1 cellular context compared by ENCODE assay signal in genomic region chr6:42453027-42453648, GRCh38.
TF ChIP-seq lines count a peak whose summit lies in the region.

No MANE protein-coding gene starts in this region.

TF ChIP-seq in GM12878, 131 proteins besides CTCF, POLR2A, EP300 and RAD21 (continued from another document):
- TF ChIP-seq, protein P1, sequence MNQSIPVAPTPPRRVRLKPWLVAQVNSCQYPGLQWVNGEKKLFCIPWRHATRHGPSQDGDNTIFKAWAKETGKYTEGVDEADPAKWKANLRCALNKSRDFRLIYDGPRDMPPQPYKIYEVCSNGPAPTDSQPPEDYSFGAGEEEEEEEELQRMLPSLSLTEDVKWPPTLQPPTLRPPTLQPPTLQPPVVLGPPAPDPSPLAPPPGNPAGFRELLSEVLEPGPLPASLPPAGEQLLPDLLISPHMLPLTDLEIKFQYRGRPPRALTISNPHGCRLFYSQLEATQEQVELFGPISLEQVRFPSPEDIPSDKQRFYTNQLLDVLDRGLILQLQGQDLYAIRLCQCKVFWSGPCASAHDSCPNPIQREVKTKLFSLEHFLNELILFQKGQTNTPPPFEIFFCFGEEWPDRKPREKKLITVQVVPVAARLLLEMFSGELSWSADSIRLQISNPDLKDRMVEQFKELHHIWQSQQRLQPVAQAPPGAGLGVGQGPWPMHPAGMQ (IDR thresholded peaks at IDR 0.05; ENCODE audit: borderline replicate concordance), result no peak
- no peak for TF ChIP-seq NRF1 (conservative IDR thresholded peaks at IDR 0.05; ENCODE audit: low read depth, low read length)
- TF ChIP-seq ZZZ3 (IDR thresholded peaks at IDR 0.05; ENCODE audit: control insufficient read depth, insufficient read length, low read depth), result no peak
- TF ChIP-seq DPF2 (IDR thresholded peaks at IDR 0.05), result peak; percentile 71
- TF ChIP-seq SUPT20H (IDR thresholded peaks at IDR 0.05; ENCODE audit: borderline replicate concordance, control insufficient read depth, low read depth, low read length), result no peak
- no peak for TF ChIP-seq RELA (IDR thresholded peaks at IDR 0.05; ENCODE audit: borderline replicate concordance, partially characterized antibody)
- TF ChIP-seq CHD4 (IDR thresholded peaks at IDR 0.05), result no peak
- TF ChIP-seq, protein P2, sequence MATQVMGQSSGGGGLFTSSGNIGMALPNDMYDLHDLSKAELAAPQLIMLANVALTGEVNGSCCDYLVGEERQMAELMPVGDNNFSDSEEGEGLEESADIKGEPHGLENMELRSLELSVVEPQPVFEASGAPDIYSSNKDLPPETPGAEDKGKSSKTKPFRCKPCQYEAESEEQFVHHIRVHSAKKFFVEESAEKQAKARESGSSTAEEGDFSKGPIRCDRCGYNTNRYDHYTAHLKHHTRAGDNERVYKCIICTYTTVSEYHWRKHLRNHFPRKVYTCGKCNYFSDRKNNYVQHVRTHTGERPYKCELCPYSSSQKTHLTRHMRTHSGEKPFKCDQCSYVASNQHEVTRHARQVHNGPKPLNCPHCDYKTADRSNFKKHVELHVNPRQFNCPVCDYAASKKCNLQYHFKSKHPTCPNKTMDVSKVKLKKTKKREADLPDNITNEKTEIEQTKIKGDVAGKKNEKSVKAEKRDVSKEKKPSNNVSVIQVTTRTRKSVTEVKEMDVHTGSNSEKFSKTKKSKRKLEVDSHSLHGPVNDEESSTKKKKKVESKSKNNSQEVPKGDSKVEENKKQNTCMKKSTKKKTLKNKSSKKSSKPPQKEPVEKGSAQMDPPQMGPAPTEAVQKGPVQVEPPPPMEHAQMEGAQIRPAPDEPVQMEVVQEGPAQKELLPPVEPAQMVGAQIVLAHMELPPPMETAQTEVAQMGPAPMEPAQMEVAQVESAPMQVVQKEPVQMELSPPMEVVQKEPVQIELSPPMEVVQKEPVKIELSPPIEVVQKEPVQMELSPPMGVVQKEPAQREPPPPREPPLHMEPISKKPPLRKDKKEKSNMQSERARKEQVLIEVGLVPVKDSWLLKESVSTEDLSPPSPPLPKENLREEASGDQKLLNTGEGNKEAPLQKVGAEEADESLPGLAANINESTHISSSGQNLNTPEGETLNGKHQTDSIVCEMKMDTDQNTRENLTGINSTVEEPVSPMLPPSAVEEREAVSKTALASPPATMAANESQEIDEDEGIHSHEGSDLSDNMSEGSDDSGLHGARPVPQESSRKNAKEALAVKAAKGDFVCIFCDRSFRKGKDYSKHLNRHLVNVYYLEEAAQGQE (IDR thresholded peaks at IDR 0.05; ENCODE audit: low read depth, low read length), result no peak
- TF ChIP-seq ZSCAN29 (IDR thresholded peaks at IDR 0.05), result no peak
- TF ChIP-seq POLR2AphosphoS2 (IDR thresholded peaks at IDR 0.05; ENCODE audit: low read depth, low read length), result no peak
- TF ChIP-seq FOS (IDR thresholded peaks at IDR 0.05; ENCODE audit: borderline replicate concordance, extremely low read depth, insufficient read length), result no peak
- TF ChIP-seq, protein P3, sequence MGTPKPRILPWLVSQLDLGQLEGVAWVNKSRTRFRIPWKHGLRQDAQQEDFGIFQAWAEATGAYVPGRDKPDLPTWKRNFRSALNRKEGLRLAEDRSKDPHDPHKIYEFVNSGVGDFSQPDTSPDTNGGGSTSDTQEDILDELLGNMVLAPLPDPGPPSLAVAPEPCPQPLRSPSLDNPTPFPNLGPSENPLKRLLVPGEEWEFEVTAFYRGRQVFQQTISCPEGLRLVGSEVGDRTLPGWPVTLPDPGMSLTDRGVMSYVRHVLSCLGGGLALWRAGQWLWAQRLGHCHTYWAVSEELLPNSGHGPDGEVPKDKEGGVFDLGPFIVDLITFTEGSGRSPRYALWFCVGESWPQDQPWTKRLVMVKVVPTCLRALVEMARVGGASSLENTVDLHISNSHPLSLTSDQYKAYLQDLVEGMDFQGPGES (IDR thresholded peaks at IDR 0.05), result no peak
- no peak for TF ChIP-seq ZNF384 (IDR thresholded peaks at IDR 0.05; ENCODE audit: borderline replicate concordance, low read depth, low read length)
- TF ChIP-seq ZBTB33 (IDR thresholded peaks at IDR 0.05), result no peak
- TF ChIP-seq PML (IDR thresholded peaks at IDR 0.05; ENCODE audit: low read length), result peak; percentile 31; the same call in 1 of the 2 replicates
- TF ChIP-seq KDM1A (IDR thresholded peaks at IDR 0.05; ENCODE audit: borderline replicate concordance), result no peak
- TF ChIP-seq TCF12 (IDR thresholded peaks at IDR 0.05; ENCODE audit: low read depth, low read length), result peak; percentile 91
- no peak for TF ChIP-seq FOXK2 (IDR thresholded peaks at IDR 0.05)
- peak; percentile 81; the same call in 1 of the 2 replicates for TF ChIP-seq ZNF217 (IDR thresholded peaks at IDR 0.05)
- TF ChIP-seq, protein P4, sequence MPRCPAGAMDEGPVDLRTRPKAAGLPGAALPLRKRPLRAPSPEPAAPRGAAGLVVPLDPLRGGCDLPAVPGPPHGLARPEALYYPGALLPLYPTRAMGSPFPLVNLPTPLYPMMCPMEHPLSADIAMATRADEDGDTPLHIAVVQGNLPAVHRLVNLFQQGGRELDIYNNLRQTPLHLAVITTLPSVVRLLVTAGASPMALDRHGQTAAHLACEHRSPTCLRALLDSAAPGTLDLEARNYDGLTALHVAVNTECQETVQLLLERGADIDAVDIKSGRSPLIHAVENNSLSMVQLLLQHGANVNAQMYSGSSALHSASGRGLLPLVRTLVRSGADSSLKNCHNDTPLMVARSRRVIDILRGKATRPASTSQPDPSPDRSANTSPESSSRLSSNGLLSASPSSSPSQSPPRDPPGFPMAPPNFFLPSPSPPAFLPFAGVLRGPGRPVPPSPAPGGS (IDR thresholded peaks at IDR 0.05; ENCODE audit: borderline replicate concordance, insufficient read depth, low read depth, low read length, poor library complexity, severe bottlenecking), result no peak
- TF ChIP-seq IRF4 (IDR thresholded peaks at IDR 0.05; ENCODE audit: low read depth, low read length), result no peak
- TF ChIP-seq NFYA (IDR thresholded peaks at IDR 0.05; ENCODE audit: borderline replicate concordance, low read depth, low read length), result no peak
- no peak for TF ChIP-seq NBN (IDR thresholded peaks at IDR 0.05)
- TF ChIP-seq CBX5 (IDR thresholded peaks at IDR 0.05; ENCODE audit: low read depth), result no peak
- TF ChIP-seq STAT1 (conservative IDR thresholded peaks at IDR 0.05), result no peak
- no peak for TF ChIP-seq ZNF592 (IDR thresholded peaks at IDR 0.05)
- peak in 1 of 2 experiments; percentile 97; a peak in 2 of 3 replicates for TF ChIP-seq EGR1 (IDR thresholded peaks at IDR 0.05; ENCODE audit: borderline replicate concordance in 1 of 2, low read depth in 2 of 2, low read length in 2 of 2)
- TF ChIP-seq MEF2B (IDR thresholded peaks at IDR 0.05; ENCODE audit: partially characterized antibody, poor library complexity, severe bottlenecking), result no peak
- peak; percentile 57 for TF ChIP-seq MYC (IDR thresholded peaks at IDR 0.05; ENCODE audit: insufficient read depth, insufficient read length, insufficient replicate concordance, low read length, severe bottlenecking)
- no peak for TF ChIP-seq SREBF1 (IDR thresholded peaks at IDR 0.05; ENCODE audit: low read length)
- no peak for TF ChIP-seq NFXL1 (IDR thresholded peaks at IDR 0.05; ENCODE audit: borderline replicate concordance)
- TF ChIP-seq IKZF1 (conservative IDR thresholded peaks at IDR 0.05), result peak; percentile 70
- no peak for TF ChIP-seq HDGF (IDR thresholded peaks at IDR 0.05)
- TF ChIP-seq CREB1 (IDR thresholded peaks at IDR 0.05; ENCODE audit: low read depth), result peak; percentile 39; the same call in 1 of the 2 replicates
- TF ChIP-seq SRF (IDR thresholded peaks at IDR 0.05; ENCODE audit: low read depth in 2 of 2, low read length in 2 of 2), result no peak
- TF ChIP-seq ZBED1 (IDR thresholded peaks at IDR 0.05; ENCODE audit: borderline replicate concordance), result no peak
- TF ChIP-seq SREBF2 (IDR thresholded peaks at IDR 0.05; ENCODE audit: low read length), result no peak
- no peak for TF ChIP-seq NR2C2 (IDR thresholded peaks at IDR 0.05; ENCODE audit: borderline replicate concordance, control insufficient read depth, insufficient read length, low read depth)
- peak; percentile 88 for TF ChIP-seq YY1 (IDR thresholded peaks at IDR 0.05; ENCODE audit: low read depth, low read length)
- no peak for TF ChIP-seq HDAC6 (IDR thresholded peaks at IDR 0.05; ENCODE audit: unreplicated experiment)
- 0 out of 2 replicates have a peak, but pooled peaks have one; percentile 0 for TF ChIP-seq E2F4 (IDR thresholded peaks at IDR 0.05; ENCODE audit: low read depth, low read length)
- no peak for TF ChIP-seq JUNB (IDR thresholded peaks at IDR 0.05)
- TF ChIP-seq ETV6 (conservative IDR thresholded peaks at IDR 0.05 in 1 of 2, IDR thresholded peaks at IDR 0.05 in 1 of 2; ENCODE audit: borderline replicate concordance in 1 of 2, low read depth in 1 of 2), result no peak
- TF ChIP-seq POLR2AphosphoS5 (IDR thresholded peaks at IDR 0.05; ENCODE audit: low read length), result peak; percentile 36; the same call in 1 of the 2 replicates
- no peak for TF ChIP-seq RFX5 (IDR thresholded peaks at IDR 0.05; ENCODE audit: low read depth, low read length)
- no peak for TF ChIP-seq ATF7 (IDR thresholded peaks at IDR 0.05; ENCODE audit: low read depth)
- peak; percentile 38; the same call in 1 of the 2 replicates for TF ChIP-seq NKRF (conservative IDR thresholded peaks at IDR 0.05)
- peak; percentile 30; the same call in 1 of the 2 replicates for TF ChIP-seq PAX5 (IDR thresholded peaks at IDR 0.05; ENCODE audit: borderline replicate concordance, low read depth, low read length)
- TF ChIP-seq LARP7 (IDR thresholded peaks at IDR 0.05), result peak; percentile 50; the same call in 1 of the 2 replicates
- TF ChIP-seq PBX3 (IDR thresholded peaks at IDR 0.05; ENCODE audit: insufficient replicate concordance, low read depth, low read length), result no peak
- TF ChIP-seq HCFC1 (IDR thresholded peaks at IDR 0.05; ENCODE audit: low read length), result no peak
